In the genomic region with DNA sequence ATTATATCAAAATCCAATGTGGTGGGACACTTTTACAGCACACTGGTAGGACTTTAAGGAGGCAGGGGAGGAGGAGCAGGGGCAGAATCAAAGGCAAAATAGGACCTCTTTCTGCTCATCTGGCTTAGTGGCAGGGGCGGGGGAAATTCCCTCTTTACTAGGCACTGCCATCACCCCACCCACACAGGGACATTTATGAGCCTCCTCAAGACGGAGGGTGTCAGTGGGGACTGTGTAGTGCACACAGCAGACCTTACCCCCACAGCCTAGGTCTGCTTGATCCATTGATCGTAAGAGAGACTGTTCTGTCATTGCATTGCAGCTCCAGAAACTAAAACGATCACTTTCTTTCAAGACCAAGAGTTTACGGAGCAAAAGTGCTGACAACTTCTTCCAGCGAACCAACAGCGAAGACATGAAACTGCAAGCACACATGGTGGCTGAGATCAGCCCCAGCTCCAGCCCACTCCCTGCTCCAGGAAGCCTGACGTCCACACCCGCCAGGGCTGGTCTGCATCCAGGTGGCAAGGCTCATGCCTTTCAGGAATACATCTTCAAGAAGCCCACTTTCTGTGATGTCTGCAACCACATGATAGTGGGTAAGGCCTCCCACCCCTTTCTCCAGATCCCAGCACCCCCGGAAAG, we compare ENCODE assay signal across 13 cellular contexts.
DNase-seq lines count a peak whose midpoint lies in the region; ATAC-seq and TF ChIP-seq lines count a peak whose summit lies in the region.
"Had no signal": no experiment of that assay in that cellular context is flagged by ENCODE, and none has a peak within 500 bp of the region (broad histone marks: within the 10 kb centered on the region; RNA-seq: fewer than 3 reads in every experiment).

No MANE protein-coding gene starts in this region.

- TF ChIP-seq CTCF in MM.1S (IDR thresholded peaks at IDR 0.05; ENCODE audit: low read length): no peak
- TF ChIP-seq CTCF in suprapubic skin (IDR thresholded peaks at IDR 0.05): no peak

- H3K9me3 Mint-ChIP-seq in activated CD4-positive, alpha-beta T cell treated with anti-CD3 and anti-CD28 coated beads for 36 hours (ENCODE audit: low read depth): no peaks in the 10 kb centered on the region
- H3K9me3 Mint-ChIP-seq in activated CD4-positive, alpha-beta T cell treated with anti-CD3 and anti-CD28 coated beads, Interleukin-2, amount 10 ng/mL, durations not matched to agents 7 days and 5 days: no peaks in the 10 kb centered on the region
- peaks cover 14% of the 10 kb centered on the region for H3K9me3 Mint-ChIP-seq in dendritic cell treated with granulocyte-macrophage colony-stimulating factor and Interleukin-4, amounts not matched to agents 40 ng/mL and 50 ng/mL, for 4 days
- H3K9me3 Mint-ChIP-seq in stimulated activated naive CD8-positive, alpha-beta T cell treated with anti-CD3 and anti-CD28 coated beads, Interleukin-15, amount 100 ng/mL, for 72 hours: no peaks in the 10 kb centered on the region
- H3K9me3 Mint-ChIP-seq: H9 had no signal

- H3K4me3 Mint-ChIP-seq in activated CD4-positive, alpha-beta T cell treated with anti-CD3 and anti-CD28 coated beads for 36 hours: peak overlapping the region; percentile 22
- no peak overlapping the region for H3K4me3 Mint-ChIP-seq in activated CD4-positive, alpha-beta T cell treated with anti-CD3 and anti-CD28 coated beads, Interleukin-2, amount 10 ng/mL, durations not matched to agents 7 days and 5 days
- peak overlapping the region; percentile 17 for H3K4me3 Mint-ChIP-seq in dendritic cell treated with granulocyte-macrophage colony-stimulating factor and Interleukin-4, amounts not matched to agents 40 ng/mL and 50 ng/mL, for 4 days
- H3K4me3 Mint-ChIP-seq in stimulated activated naive CD8-positive, alpha-beta T cell treated with anti-CD3 and anti-CD28 coated beads, Interleukin-15, amount 100 ng/mL, for 72 hours: no peak overlapping the region
- H3K4me3 Mint-ChIP-seq: H9 had no signal

- H4K20me1 ChIP-seq in MM.1S (ENCODE audit: insufficient read depth, low read length): no peaks in the 10 kb centered on the region
- H4K20me1 ChIP-seq: BLaER1 had no signal

- ATAC-seq in activated CD4-positive, alpha-beta T cell treated with anti-CD3 and anti-CD28 coated beads for 36 hours: peak; percentile 67
- peak; percentile 37 for ATAC-seq in stimulated activated naive CD8-positive, alpha-beta T cell treated with anti-CD3 and anti-CD28 coated beads, Interleukin-15, amount 100 ng/mL, for 72 hours
- ATAC-seq in GM18520 (IDR thresholded peaks at IDR 0.05; ENCODE audit: unreplicated experiment): no peak

- TF ChIP-seq EP300 in suprapubic skin (IDR thresholded peaks at IDR 0.05): no peak

- no peaks in the 10 kb centered on the region for H3K9me2 ChIP-seq in MM.1S (replicated peaks; ENCODE audit: insufficient read depth, low read length)

- H3K79me2 ChIP-seq in MM.1S (ENCODE audit: low read length): no peaks in the 10 kb centered on the region

- no peak overlapping the region for H3K27ac Mint-ChIP-seq in activated CD4-positive, alpha-beta T cell treated with anti-CD3 and anti-CD28 coated beads for 36 hours
- no peak overlapping the region for H3K27ac Mint-ChIP-seq in activated CD4-positive, alpha-beta T cell treated with anti-CD3 and anti-CD28 coated beads, Interleukin-2, amount 10 ng/mL, durations not matched to agents 7 days and 5 days
- peak overlapping the region; percentile 74 for H3K27ac Mint-ChIP-seq in dendritic cell treated with granulocyte-macrophage colony-stimulating factor and Interleukin-4, amounts not matched to agents 40 ng/mL and 50 ng/mL, for 4 days
- no peak overlapping the region for H3K27ac Mint-ChIP-seq in stimulated activated naive CD8-positive, alpha-beta T cell treated with anti-CD3 and anti-CD28 coated beads, Interleukin-15, amount 100 ng/mL, for 72 hours

- WGBS in suprapubic skin: 84% methylated on average over 10 of the region's 10 CpGs

- H3K4me2 ChIP-seq in MM.1S (ENCODE audit: low read depth, low read length): peak overlapping the region; percentile 78
- H3K4me2 ChIP-seq: BLaER1 had no signal

- POLR2A ChIA-PET in activated CD4-positive, alpha-beta T cell treated with anti-CD3 and anti-CD28 coated beads for 36 hours (lab: Charles Lee): no interaction called here
- POLR2A ChIA-PET in activated CD4-positive, alpha-beta T cell treated with anti-CD3 and anti-CD28 coated beads, Interleukin-2, amount 10 ng/mL, durations not matched to agents 7 days and 5 days (lab: Charles Lee): no interaction called here

- DNase-seq in activated CD4-positive, alpha-beta T cell treated with anti-CD3 and anti-CD28 coated beads for 36 hours: peak; percentile 27
- no peak for DNase-seq in activated CD4-positive, alpha-beta T cell treated with anti-CD3 and anti-CD28 coated beads, Interleukin-2, amount 10 ng/mL, durations not matched to agents 7 days and 5 days
- DNase-seq in MM.1S (peak; percentile 78), suprapubic skin (ENCODE audit: low spot score in 2 of 2) (no peak)
- DNase-seq in stimulated activated naive CD8-positive, alpha-beta T cell treated with anti-CD3 and anti-CD28 coated beads, Interleukin-15, amount 100 ng/mL, for 72 hours: no peak
- DNase-seq: 8988T, AML-193, DMS 273 treated with DMSO at 0.1 percent for 48 hours, GOT3, H9 had no signal

- peaks cover 30% of the 10 kb centered on the region for H3F3A ChIP-seq in MM.1S (ENCODE audit: insufficient read depth, low read length)

- H3K4me1 ChIP-seq in MM.1S (ENCODE audit: low read length): peaks cover 43% of the 10 kb centered on the region
- no peaks in the 10 kb centered on the region for H3K4me1 ChIP-seq in suprapubic skin
- H3K4me1 ChIP-seq: BLaER1 had no signal

- H3K27ac ChIP-seq in MM.1S (ENCODE audit: low read length) (peak overlapping the region; percentile 59; the same call in 1 of the 2 replicates), suprapubic skin (no peak overlapping the region)
- H3K27ac ChIP-seq: BLaER1 had no signal

- 0 out of 2 replicates have a peak overlapping the region, but pooled peaks have one; percentile 42 for H2AFZ ChIP-seq in MM.1S (ENCODE audit: low read length)

- CTCF ChIA-PET in activated CD4-positive, alpha-beta T cell treated with anti-CD3 and anti-CD28 coated beads for 36 hours (lab: Charles Lee): no interaction called here
- CTCF ChIA-PET in activated CD4-positive, alpha-beta T cell treated with anti-CD3 and anti-CD28 coated beads, Interleukin-2, amount 10 ng/mL, durations not matched to agents 7 days and 5 days (lab: Charles Lee): no interaction called here

- H3K27me3 ChIP-seq in MM.1S (replicated peaks; ENCODE audit: insufficient read depth, low read length) (no peaks in the 10 kb centered on the region), suprapubic skin (no peaks in the 10 kb centered on the region)
- H3K27me3 ChIP-seq: BLaER1 had no signal

- intact Hi-C loops in activated CD4-positive, alpha-beta T cell treated with anti-CD3 and anti-CD28 coated beads for 36 hours (cut with DNase I, micrococcal nuclease): no loop called here
- intact Hi-C loops in dendritic cell treated with granulocyte-macrophage colony-stimulating factor and Interleukin-4, amounts not matched to agents 40 ng/mL and 50 ng/mL, for 4 days (cut with micrococcal nuclease): no loop called here

- H3K4me3 ChIP-seq in MM.1S (ENCODE audit: low read length) (peak overlapping the region; percentile 44), suprapubic skin (no peak overlapping the region)
- H3K4me3 ChIP-seq: BLaER1 had no signal

- H3K27me3 Mint-ChIP-seq in activated CD4-positive, alpha-beta T cell treated with anti-CD3 and anti-CD28 coated beads for 36 hours: no peaks in the 10 kb centered on the region
- no peaks in the 10 kb centered on the region for H3K27me3 Mint-ChIP-seq in activated CD4-positive, alpha-beta T cell treated with anti-CD3 and anti-CD28 coated beads, Interleukin-2, amount 10 ng/mL, durations not matched to agents 7 days and 5 days
- H3K27me3 Mint-ChIP-seq in dendritic cell treated with granulocyte-macrophage colony-stimulating factor and Interleukin-4, amounts not matched to agents 40 ng/mL and 50 ng/mL, for 4 days: no peaks in the 10 kb centered on the region
- H3K27me3 Mint-ChIP-seq in stimulated activated naive CD8-positive, alpha-beta T cell treated with anti-CD3 and anti-CD28 coated beads, Interleukin-15, amount 100 ng/mL, for 72 hours: no peaks in the 10 kb centered on the region

- no peaks in the 10 kb centered on the region for H3K36me3 ChIP-seq in MM.1S (replicated peaks; ENCODE audit: insufficient read depth, low read length)
- H3K36me3 ChIP-seq in suprapubic skin: no peaks in the 10 kb centered on the region

- H3K9ac ChIP-seq in MM.1S (ENCODE audit: low read length): peak overlapping the region; percentile 26; the same call in 1 of the 2 replicates
- H3K9ac ChIP-seq: BLaER1 had no signal

- H3K9me3 ChIP-seq in MM.1S (replicated peaks; ENCODE audit: insufficient read depth, low read length) (no peaks in the 10 kb centered on the region), suprapubic skin (no peaks in the 10 kb centered on the region)
- H3K9me3 ChIP-seq: BLaER1 had no signal

- H3K4me1 Mint-ChIP-seq in activated CD4-positive, alpha-beta T cell treated with anti-CD3 and anti-CD28 coated beads for 36 hours: peaks cover 2% of the 10 kb centered on the region
- no peaks in the 10 kb centered on the region for H3K4me1 Mint-ChIP-seq in activated CD4-positive, alpha-beta T cell treated with anti-CD3 and anti-CD28 coated beads, Interleukin-2, amount 10 ng/mL, durations not matched to agents 7 days and 5 days
- peaks cover 63% of the 10 kb centered on the region for H3K4me1 Mint-ChIP-seq in dendritic cell treated with granulocyte-macrophage colony-stimulating factor and Interleukin-4, amounts not matched to agents 40 ng/mL and 50 ng/mL, for 4 days (ENCODE audit: low read depth)
- no peaks in the 10 kb centered on the region for H3K4me1 Mint-ChIP-seq in stimulated activated naive CD8-positive, alpha-beta T cell treated with anti-CD3 and anti-CD28 coated beads, Interleukin-15, amount 100 ng/mL, for 72 hours

- no peak for TF ChIP-seq POLR2A in suprapubic skin (IDR thresholded peaks at IDR 0.05)

- no peaks in the 10 kb centered on the region for H3K36me3 Mint-ChIP-seq in activated CD4-positive, alpha-beta T cell treated with anti-CD3 and anti-CD28 coated beads for 36 hours (ENCODE audit: low read depth)
- H3K36me3 Mint-ChIP-seq in activated CD4-positive, alpha-beta T cell treated with anti-CD3 and anti-CD28 coated beads, Interleukin-2, amount 10 ng/mL, durations not matched to agents 7 days and 5 days (ENCODE audit: low read depth): no peaks in the 10 kb centered on the region
- H3K36me3 Mint-ChIP-seq in dendritic cell treated with granulocyte-macrophage colony-stimulating factor and Interleukin-4, amounts not matched to agents 40 ng/mL and 50 ng/mL, for 4 days (ENCODE audit: low read depth): peaks cover 90% of the 10 kb centered on the region

Comparison
In these comparisons a context has a peak if more than half of its experiments do, and no peak if none do; other contexts are left out.
1. DNase-seq: peak in activated CD4-positive, alpha-beta T cell treated with anti-CD3 and anti-CD28 coated beads for 36 hours (single experiment) and MM.1S (single experiment); none in activated CD4-positive, alpha-beta T cell treated with anti-CD3 and anti-CD28 coated beads, Interleukin-2, amount 10 ng/mL, durations not matched to agents 7 days and 5 days (single experiment), stimulated activated naive CD8-positive, alpha-beta T cell treated with anti-CD3 and anti-CD28 coated beads, Interleukin-15, amount 100 ng/mL, for 72 hours (0 of 2) and suprapubic skin (0 of 2).
2. H3K4me3 Mint-ChIP-seq: peak in activated CD4-positive, alpha-beta T cell treated with anti-CD3 and anti-CD28 coated beads for 36 hours (single experiment) and dendritic cell treated with granulocyte-macrophage colony-stimulating factor and Interleukin-4, amounts not matched to agents 40 ng/mL and 50 ng/mL, for 4 days (single experiment); none in activated CD4-positive, alpha-beta T cell treated with anti-CD3 and anti-CD28 coated beads, Interleukin-2, amount 10 ng/mL, durations not matched to agents 7 days and 5 days (single experiment) and stimulated activated naive CD8-positive, alpha-beta T cell treated with anti-CD3 and anti-CD28 coated beads, Interleukin-15, amount 100 ng/mL, for 72 hours (0 of 2).